Comparison of ENCODE assay signal across 8 cellular contexts in the genomic region with DNA sequence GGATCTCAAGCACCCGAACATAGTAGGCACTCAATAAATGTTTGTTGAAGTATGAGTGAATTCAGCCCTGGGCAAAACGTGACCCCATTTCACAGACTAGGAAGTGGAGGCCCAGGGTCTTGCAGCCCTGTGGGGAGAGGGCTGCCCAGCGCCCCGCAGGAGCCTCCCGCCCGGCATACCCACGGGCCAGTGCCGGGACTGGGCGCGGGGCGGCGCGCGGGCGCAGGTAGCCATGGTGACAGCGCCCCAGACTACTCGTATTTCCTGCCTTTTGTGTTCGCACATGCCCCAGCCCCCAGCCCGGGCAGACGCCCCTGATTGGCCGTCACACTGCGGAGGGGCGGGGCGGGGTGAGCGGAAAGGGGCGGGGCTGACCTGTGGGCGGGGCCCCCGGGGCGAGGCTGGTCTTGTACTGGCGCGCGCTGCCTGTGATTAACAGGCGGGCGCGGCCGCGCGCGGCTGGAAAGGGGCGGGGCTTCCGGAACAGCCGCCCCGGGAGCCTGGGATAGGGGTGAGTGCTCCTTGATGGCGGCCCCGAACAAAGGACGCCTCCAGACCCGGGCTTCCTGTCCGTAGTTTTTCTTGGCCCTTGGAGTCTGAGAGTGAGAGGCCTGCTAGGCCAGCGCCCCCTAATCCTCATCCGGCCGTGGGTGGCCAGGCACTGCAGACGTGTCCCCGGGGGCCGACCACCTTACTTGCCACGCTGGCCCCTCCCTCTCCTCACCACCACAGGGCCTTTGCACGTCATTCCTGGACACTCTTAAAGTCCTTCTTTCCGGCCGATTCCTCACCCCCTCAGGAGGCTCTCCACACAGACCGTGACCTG.
DNase-seq lines count a peak whose midpoint lies in the region; ATAC-seq and TF ChIP-seq lines count a peak whose summit lies in the region.

No MANE protein-coding gene starts in this region.

- H3K4me3 Mint-ChIP-seq in neural progenitor cell: peak overlapping the region; percentile 76

- H3K4me2 ChIP-seq in DND-41 (ENCODE audit: insufficient read depth, low read length) (peak overlapping the region; percentile 86), neural progenitor cell (peak overlapping the region; percentile 56)

- H3K4me3 ChIP-seq in DND-41 (ENCODE audit: low read depth in 1 of 2, low read length in 2 of 2): peak overlapping the region; percentile 31 to 69; a peak in 3 of 4 replicates
- peak overlapping the region; percentile 51 for H3K4me3 ChIP-seq in foreskin fibroblast (ENCODE audit: low read depth in 1 of 2, low read length in 2 of 2)
- H3K4me3 ChIP-seq in neural progenitor cell: peak overlapping the region; percentile 36
- peak overlapping the region; percentile 47 to 53 (median 50) for H3K4me3 ChIP-seq in stomach

- TF ChIP-seq CTCF in DND-41 (IDR thresholded peaks at IDR 0.05; ENCODE audit: borderline replicate concordance, extremely low read depth, low read length, poor library complexity, severe bottlenecking): peak; percentile 59
- TF ChIP-seq CTCF in foreskin fibroblast (IDR thresholded peaks at IDR 0.05; ENCODE audit: low read depth, low read length): peak; percentile 19
- peak; percentile 42 for TF ChIP-seq CTCF in neural progenitor cell (IDR thresholded peaks at IDR 0.05)
- TF ChIP-seq CTCF in stomach (IDR thresholded peaks at IDR 0.05): peak in 2 of 7 experiments; percentile 21 to 39

- H3F3A ChIP-seq in neural progenitor cell (ENCODE audit: low read depth): peaks cover 40% of the 10 kb centered on the region

- H3K4me1 ChIP-seq in DND-41 (ENCODE audit: insufficient read depth, low read length): peaks cover 23% of the 10 kb centered on the region
- H3K4me1 ChIP-seq in neural progenitor cell: peaks cover 26% of the 10 kb centered on the region
- peaks cover 26 to 82% (median 53%) of the 10 kb centered on the region in 4 donors for H3K4me1 ChIP-seq in stomach

- peaks cover 8% of the 10 kb centered on the region for H3K27me3 Mint-ChIP-seq in neural progenitor cell (ENCODE audit: insufficient read depth, low read depth)

- 2 to 5% (median 3%) methylated on average over 29 to 59 of the region's 59 CpGs for WGBS in stomach, 5 donors

- TF ChIP-seq EP300 in Ishikawa (IDR thresholded peaks at IDR 0.05; ENCODE audit: borderline replicate concordance) (no peak), stomach (IDR thresholded peaks at IDR 0.05) (no peak)

- TF ChIP-seq POLR2A in stomach (IDR thresholded peaks at IDR 0.05): no peak

- H2AFZ ChIP-seq in DND-41 (ENCODE audit: low read depth, low read length) (peak overlapping the region; percentile 73), neural progenitor cell (replicated peaks) (no peak overlapping the region)

- DNase-seq in DND-41 (peak; percentile 98), SHP77 treated with DMSO at 0.1 percent for 48 hours (lab: John Stamatoyannopoulos, UW) (peak; percentile 96), foreskin fibroblast (peak; percentile 91 to 96), neural progenitor cell (ENCODE audit: low spot score) (peak; percentile 97), stomach (peak; percentile 98)
- DNase-seq in activated gamma-delta T cell treated with anti-CD3 and anti-CD28 coated beads, Interleukin-2, amount 50 U/mL, for 16 hours (ENCODE audit: low read depth): peak; percentile 95

- ATAC-seq in DND-41 (ENCODE audit: insufficient read depth, low read depth) (peak; percentile 97), GM21619 (IDR thresholded peaks at IDR 0.05; ENCODE audit: unreplicated experiment) (peak; percentile 83)

- TF ChIP-seq RAD21 in Ishikawa (IDR thresholded peaks at IDR 0.05; ENCODE audit: low read depth): no peak; the same call in 1 of the 2 replicates

- H3K79me2 ChIP-seq in DND-41 (ENCODE audit: insufficient read depth, low read length) (peaks cover 89% of the 10 kb centered on the region), neural progenitor cell (ENCODE audit: low read depth) (peaks cover 5% of the 10 kb centered on the region)

- intact Hi-C loops in stomach (cut with DNase I; ENCODE audit: low total_unique reads): no loop called here

- H3K36me3 ChIP-seq in DND-41 (ENCODE audit: insufficient read depth, low read length) (peaks cover 7% of the 10 kb centered on the region), neural progenitor cell (no peaks in the 10 kb centered on the region), stomach (no peaks in the 10 kb centered on the region)

- H3K9me3 Mint-ChIP-seq in neural progenitor cell: no peaks in the 10 kb centered on the region

- H3K9me3 ChIP-seq in DND-41 (ENCODE audit: insufficient read depth, low read length, severe bottlenecking) (no peaks in the 10 kb centered on the region), neural progenitor cell (ENCODE audit: low read depth) (no peaks in the 10 kb centered on the region), stomach (no peaks in the 10 kb centered on the region)

- peaks cover 77% of the 10 kb centered on the region for H3K4me1 Mint-ChIP-seq in neural progenitor cell

- H4K20me1 ChIP-seq in DND-41 (ENCODE audit: insufficient read depth, low read length): peaks cover 78% of the 10 kb centered on the region
- peaks cover 65% of the 10 kb centered on the region for H4K20me1 ChIP-seq in neural progenitor cell (ENCODE audit: low read depth)

- peak overlapping the region; percentile 81 for H3K27ac ChIP-seq in DND-41 (ENCODE audit: low read length)
- H3K27ac ChIP-seq in neural progenitor cell: no peak overlapping the region
- H3K27ac ChIP-seq in stomach: peak overlapping the region; percentile 82 to 91 (median 84)

- H3K27ac Mint-ChIP-seq in neural progenitor cell: peak overlapping the region; percentile 92

- peak overlapping the region; percentile 64 for H3K9ac ChIP-seq in DND-41 (ENCODE audit: low read depth, low read length)
- no peak overlapping the region for H3K9ac ChIP-seq in neural progenitor cell

- H3K36me3 Mint-ChIP-seq in neural progenitor cell: no peaks in the 10 kb centered on the region

- H3K27me3 ChIP-seq in DND-41 (ENCODE audit: insufficient read depth, low read length, poor library complexity) (no peaks in the 10 kb centered on the region), neural progenitor cell (no peaks in the 10 kb centered on the region), stomach (no peaks in the 10 kb centered on the region)

TF ChIP-seq in Ishikawa, 13 proteins besides CTCF, POLR2A, EP300 and RAD21:
- TF ChIP-seq ZBTB7A (IDR thresholded peaks at IDR 0.05; ENCODE audit: low read depth) (peak; percentile 62; the same call in 1 of the 2 replicates), CREB1 (IDR thresholded peaks at IDR 0.05; ENCODE audit: low read depth) (no peak), TEAD4 (IDR thresholded peaks at IDR 0.05) (no peak), EGR1 (IDR thresholded peaks at IDR 0.05) (no peak), TAF1 (IDR thresholded peaks at IDR 0.05; ENCODE audit: low read depth) (peak; percentile 63), YY1 (IDR thresholded peaks at IDR 0.05; ENCODE audit: low read depth) (peak; percentile 69; the same call in 1 of the 2 replicates), TCF12 (IDR thresholded peaks at IDR 0.05; ENCODE audit: low read depth) (0 out of 2 replicates have a peak, but pooled peaks have one; percentile 15), CEBPB (IDR thresholded peaks at IDR 0.05) (no peak), FOXM1 (IDR thresholded peaks at IDR 0.05; ENCODE audit: borderline replicate concordance, low read depth) (no peak), NFIC (IDR thresholded peaks at IDR 0.05) (no peak)
- TF ChIP-seq, protein P1, sequence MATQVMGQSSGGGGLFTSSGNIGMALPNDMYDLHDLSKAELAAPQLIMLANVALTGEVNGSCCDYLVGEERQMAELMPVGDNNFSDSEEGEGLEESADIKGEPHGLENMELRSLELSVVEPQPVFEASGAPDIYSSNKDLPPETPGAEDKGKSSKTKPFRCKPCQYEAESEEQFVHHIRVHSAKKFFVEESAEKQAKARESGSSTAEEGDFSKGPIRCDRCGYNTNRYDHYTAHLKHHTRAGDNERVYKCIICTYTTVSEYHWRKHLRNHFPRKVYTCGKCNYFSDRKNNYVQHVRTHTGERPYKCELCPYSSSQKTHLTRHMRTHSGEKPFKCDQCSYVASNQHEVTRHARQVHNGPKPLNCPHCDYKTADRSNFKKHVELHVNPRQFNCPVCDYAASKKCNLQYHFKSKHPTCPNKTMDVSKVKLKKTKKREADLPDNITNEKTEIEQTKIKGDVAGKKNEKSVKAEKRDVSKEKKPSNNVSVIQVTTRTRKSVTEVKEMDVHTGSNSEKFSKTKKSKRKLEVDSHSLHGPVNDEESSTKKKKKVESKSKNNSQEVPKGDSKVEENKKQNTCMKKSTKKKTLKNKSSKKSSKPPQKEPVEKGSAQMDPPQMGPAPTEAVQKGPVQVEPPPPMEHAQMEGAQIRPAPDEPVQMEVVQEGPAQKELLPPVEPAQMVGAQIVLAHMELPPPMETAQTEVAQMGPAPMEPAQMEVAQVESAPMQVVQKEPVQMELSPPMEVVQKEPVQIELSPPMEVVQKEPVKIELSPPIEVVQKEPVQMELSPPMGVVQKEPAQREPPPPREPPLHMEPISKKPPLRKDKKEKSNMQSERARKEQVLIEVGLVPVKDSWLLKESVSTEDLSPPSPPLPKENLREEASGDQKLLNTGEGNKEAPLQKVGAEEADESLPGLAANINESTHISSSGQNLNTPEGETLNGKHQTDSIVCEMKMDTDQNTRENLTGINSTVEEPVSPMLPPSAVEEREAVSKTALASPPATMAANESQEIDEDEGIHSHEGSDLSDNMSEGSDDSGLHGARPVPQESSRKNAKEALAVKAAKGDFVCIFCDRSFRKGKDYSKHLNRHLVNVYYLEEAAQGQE (IDR thresholded peaks at IDR 0.05; ENCODE audit: low read depth): no peak
- TF ChIP-seq, protein P2, sequence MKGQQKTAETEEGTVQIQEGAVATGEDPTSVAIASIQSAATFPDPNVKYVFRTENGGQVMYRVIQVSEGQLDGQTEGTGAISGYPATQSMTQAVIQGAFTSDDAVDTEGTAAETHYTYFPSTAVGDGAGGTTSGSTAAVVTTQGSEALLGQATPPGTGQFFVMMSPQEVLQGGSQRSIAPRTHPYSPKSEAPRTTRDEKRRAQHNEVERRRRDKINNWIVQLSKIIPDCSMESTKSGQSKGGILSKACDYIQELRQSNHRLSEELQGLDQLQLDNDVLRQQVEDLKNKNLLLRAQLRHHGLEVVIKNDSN (IDR thresholded peaks at IDR 0.05): no peak
- TF ChIP-seq, protein P3, sequence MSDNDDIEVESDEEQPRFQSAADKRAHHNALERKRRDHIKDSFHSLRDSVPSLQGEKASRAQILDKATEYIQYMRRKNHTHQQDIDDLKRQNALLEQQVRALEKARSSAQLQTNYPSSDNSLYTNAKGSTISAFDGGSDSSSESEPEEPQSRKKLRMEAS (IDR thresholded peaks at IDR 0.05): peak; percentile 19
